In genomic region chr5:143094610-143095009, GRCh38 we compare ENCODE assay signal across 7 cellular contexts.
DNase-seq lines count a peak whose midpoint lies in the region; ATAC-seq, FAIRE-seq and TF ChIP-seq lines count a peak whose summit lies in the region.
"Not testable (repeated sequence)": the region's sequence is repeated elsewhere in the genome, so short reads cannot be mapped to it uniquely, and the experiment has no call there.

No MANE protein-coding gene starts in this region.

- not testable (repeated sequence) for H3K9me2 ChIP-seq in HCT116 (ENCODE audit: insufficient read depth)

- not testable (repeated sequence) for H2AFZ ChIP-seq in HCT116 (ENCODE audit: low read depth, low read length, poor library complexity, severe bottlenecking); GM12878 (ENCODE audit: control insufficient read depth, low read depth, low read length)
- peak overlapping the region; percentile 34 for H2AFZ ChIP-seq in smooth muscle cell (ENCODE audit: low read depth)

- not testable (repeated sequence) for H3K4me1 ChIP-seq in HCT116 (ENCODE audit: control insufficient read depth in 1 of 2, insufficient read depth in 2 of 2, low read length in 2 of 2); GM12878 (ENCODE audit: control insufficient read depth, insufficient read depth, low read length)
- peaks cover 20% of the 10 kb centered on the region for H3K4me1 ChIP-seq in smooth muscle cell (ENCODE audit: low read depth)

- H3K4me3 Mint-ChIP-seq in activated CD8-positive, alpha-beta T cell treated with anti-CD3 and anti-CD28 coated beads, Interleukin-2, amount 10 ng/mL, durations not matched to agents 7 days and 5 days, result not testable (repeated sequence)

- H3K27me3 Mint-ChIP-seq in activated CD8-positive, alpha-beta T cell treated with anti-CD3 and anti-CD28 coated beads, Interleukin-2, amount 10 ng/mL, durations not matched to agents 7 days and 5 days (ENCODE audit: low read depth), result not testable (repeated sequence)

- H3K36me3 ChIP-seq in HCT116 (ENCODE audit: control insufficient read depth in 1 of 2, insufficient read depth in 2 of 2, low read length in 2 of 2); GM12878 (ENCODE audit: control insufficient read depth in 2 of 2, insufficient read depth in 2 of 2, low read length in 1 of 2); smooth muscle cell (ENCODE audit: low read depth): not testable (repeated sequence)

- not testable (repeated sequence) for H3K4me3 ChIP-seq in HCT116 (replicated peaks in 1 of 2; ENCODE audit: low read depth in 1 of 2, low read length in 2 of 2)
- H3K4me3 ChIP-seq in GM12878 (0 out of 2 replicates have a peak overlapping the region, but pooled peaks have one; percentile 54), smooth muscle cell (peak overlapping the region; percentile 32)

- not testable (repeated sequence) for TF ChIP-seq EP300 in GM12878 (IDR thresholded peaks at IDR 0.05; ENCODE audit: borderline replicate concordance in 1 of 2, control insufficient read depth in 1 of 2, low read depth in 2 of 2, low read length in 2 of 2)

- H3K9me3 Mint-ChIP-seq in activated CD8-positive, alpha-beta T cell treated with anti-CD3 and anti-CD28 coated beads, Interleukin-2, amount 10 ng/mL, durations not matched to agents 7 days and 5 days (ENCODE audit: insufficient read depth), result not testable (repeated sequence)

- WGBS in GM12878 (ENCODE audit: insufficient coverage, insufficient replicate concordance, low lambda C conversion rate, missing lambda C conversion rate), result 64% methylated on average over 3 of the region's 3 CpGs
- 51% methylated on average over 3 of the region's 3 CpGs for WGBS in smooth muscle cell (ENCODE audit: low lambda C conversion rate)

- not testable (repeated sequence) for TF ChIP-seq RAD21 in HCT116 (IDR thresholded peaks at IDR 0.05; ENCODE audit: low read depth); GM12878 (IDR thresholded peaks at IDR 0.05; ENCODE audit: insufficient read depth, low read depth, low read length)

- not testable (repeated sequence) for TF ChIP-seq POLR2A in HCT116 (IDR thresholded peaks at IDR 0.05; ENCODE audit: borderline replicate concordance, extremely low read depth, insufficient read depth, insufficient read length); GM12878 (IDR thresholded peaks at IDR 0.05; ENCODE audit: low read depth, low read length)

- H3K36me3 Mint-ChIP-seq in activated CD8-positive, alpha-beta T cell treated with anti-CD3 and anti-CD28 coated beads, Interleukin-2, amount 10 ng/mL, durations not matched to agents 7 days and 5 days (ENCODE audit: low read depth), result not testable (repeated sequence)

- H3K27ac ChIP-seq in HCT116 (ENCODE audit: low read depth, low read length); GM12878 (ENCODE audit: control insufficient read depth, insufficient read depth): not testable (repeated sequence)
- H3K27ac ChIP-seq in epithelial cell of prostate, result peak overlapping the region; percentile 22
- H3K27ac ChIP-seq in smooth muscle cell (ENCODE audit: low read depth), result peak overlapping the region; percentile 86

- not testable (repeated sequence) for H3K79me2 ChIP-seq in HCT116 (ENCODE audit: insufficient read depth, low read length); GM12878 (ENCODE audit: control insufficient read depth, insufficient read depth, low read length); smooth muscle cell (ENCODE audit: low read depth)

- intact Hi-C loops in HCT116 (cut with micrococcal nuclease); GM12878 (cut with micrococcal nuclease; ENCODE audit: unreplicated experiment): not testable (repeated sequence)

- H3K27me3 ChIP-seq in HCT116 (ENCODE audit: insufficient read depth, low read length); GM12878 (replicated peaks in 1 of 2; ENCODE audit: control insufficient read depth in 2 of 2, insufficient read depth in 2 of 2, low read length in 1 of 2); smooth muscle cell (ENCODE audit: low read depth): not testable (repeated sequence)

- ATAC-seq in HCT116, result 0 out of 2 replicates have a peak, but pooled peaks have one; percentile 22
- ATAC-seq in activated CD8-positive, alpha-beta T cell treated with anti-CD3 and anti-CD28 coated beads, Interleukin-2, amount 10 ng/mL, durations not matched to agents 7 days and 5 days, result not testable (repeated sequence)
- ATAC-seq in GM12878, result peak; percentile 36

- DNase-seq in HCT116 (ENCODE audit: low read depth, low spot score); activated CD8-positive, alpha-beta T cell treated with anti-CD3 and anti-CD28 coated beads, Interleukin-2, amount 10 ng/mL, durations not matched to agents 7 days and 5 days; GM12878 (ENCODE audit: low read depth, low spot score); smooth muscle cell (lab: John Stamatoyannopoulos, UW; ENCODE audit: unreplicated experiment): not testable (repeated sequence)
- DNase-seq in NCI-H226 (peak; percentile 17), epithelial cell of prostate (ENCODE audit: low read depth, low spot score) (peak; percentile 18), kidney tubule cell (ENCODE audit: low spot score) (peak; percentile 60)

- not testable (repeated sequence) for H3K9me3 ChIP-seq in HCT116 (ENCODE audit: control insufficient read depth in 1 of 2, insufficient read depth in 1 of 2, low read depth in 1 of 2, low read length in 2 of 2); GM12878 (replicated peaks; ENCODE audit: control insufficient read depth, insufficient read depth, low read length); smooth muscle cell (replicated peaks; ENCODE audit: low read depth)

- CTCF ChIA-PET in HCT116 (lab: Charles Lee); activated CD8-positive, alpha-beta T cell treated with anti-CD3 and anti-CD28 coated beads, Interleukin-2, amount 10 ng/mL, durations not matched to agents 7 days and 5 days (lab: Charles Lee): not testable (repeated sequence)
- CTCF ChIA-PET in GM12878 (lab: Yijun Ruan, JAX), result interaction anchor here (0.9 to 1.5 kb wide), 5 partner anchors 17 to 85 kb away, joined by 3 to 4 read pairs (median 3); no protein-coding TSS in a partner anchor

- BruUV-seq in HCT116 (replicated peaks; lab: Mats Ljungman, UMichigan); GM12878 (replicated peaks; lab: Mats Ljungman, UMichigan): not testable (repeated sequence)

- in situ Hi-C loops in GM12878 (cut with MboI), result not testable (repeated sequence)

- not testable (repeated sequence) for TF ChIP-seq CTCF in HCT116 (IDR thresholded peaks at IDR 0.05 in 2 of 3, conservative IDR thresholded peaks at IDR 0.05 in 1 of 3; ENCODE audit: borderline replicate concordance in 1 of 3, insufficient read depth in 1 of 3, low read depth in 2 of 3, low read length in 2 of 3); GM12878 (IDR thresholded peaks at IDR 0.05 in 2 of 3, conservative IDR thresholded peaks at IDR 0.05 in 1 of 3; ENCODE audit: control insufficient read depth in 2 of 3, extremely low read depth in 1 of 3, insufficient read depth in 1 of 3, low read depth in 3 of 3, low read length in 3 of 3); smooth muscle cell (IDR thresholded peaks at IDR 0.05; ENCODE audit: borderline replicate concordance, insufficient read depth, poor library complexity, severe bottlenecking)

- H3K27ac Mint-ChIP-seq in activated CD8-positive, alpha-beta T cell treated with anti-CD3 and anti-CD28 coated beads, Interleukin-2, amount 10 ng/mL, durations not matched to agents 7 days and 5 days, result peak overlapping the region; percentile 17

- not testable (repeated sequence) for FAIRE-seq in GM12878 (lab: Jason Lieb, UNC)

- H3K4me1 Mint-ChIP-seq in activated CD8-positive, alpha-beta T cell treated with anti-CD3 and anti-CD28 coated beads, Interleukin-2, amount 10 ng/mL, durations not matched to agents 7 days and 5 days (ENCODE audit: low read depth), result not testable (repeated sequence)

- not testable (repeated sequence) for H4K20me1 ChIP-seq in HCT116 (ENCODE audit: insufficient read depth); GM12878 (ENCODE audit: control insufficient read depth, insufficient read depth); smooth muscle cell (ENCODE audit: low read depth)

- H3K9ac ChIP-seq in HCT116 (ENCODE audit: low read length); GM12878 (ENCODE audit: control insufficient read depth, insufficient read depth, low read length): not testable (repeated sequence)
- H3K9ac ChIP-seq in smooth muscle cell (ENCODE audit: low read depth), result peak overlapping the region; percentile 66

- POLR2A ChIA-PET in HCT116 (lab: Charles Lee); activated CD8-positive, alpha-beta T cell treated with anti-CD3 and anti-CD28 coated beads, Interleukin-2, amount 10 ng/mL, durations not matched to agents 7 days and 5 days (lab: Charles Lee): not testable (repeated sequence)
- POLR2A ChIA-PET in GM12878 (lab: Charles Lee), result interaction anchor here (0.5 kb wide), 1 partner anchor 74 kb away, joined by 5 read pairs; no protein-coding TSS in a partner anchor

- H3K4me2 ChIP-seq in HCT116 (ENCODE audit: low read length); GM12878 (ENCODE audit: control insufficient read depth, insufficient read depth): not testable (repeated sequence)
- peak overlapping the region; percentile 75 for H3K4me2 ChIP-seq in smooth muscle cell

- SMC1A ChIA-PET in GM12878 (lab: Charles Lee; ENCODE audit: uncharacterized antibody, unreplicated experiment), result interaction anchor here (0.6 to 20.0 kb wide), 10 partner anchors 9 to 646 kb away, joined by 3 to 271 read pairs (median 4); no protein-coding TSS in a partner anchor

- RAD21 ChIA-PET in HCT116 (lab: Charles Lee; ENCODE audit: low non-redundant PET in 1 of 2, low total read pairs in 2 of 2, uncharacterized antibody in 2 of 2, unreplicated experiment in 2 of 2), result not testable (repeated sequence)
- RAD21 ChIA-PET in GM12878 (lab: Charles Lee; ENCODE audit: unreplicated experiment), result interaction anchor here (1.1 to 2.3 kb wide), 3 partner anchors 37 to 92 kb away, joined by 3 to 15 read pairs (median 8); no protein-coding TSS in a partner anchor

- not testable (repeated sequence) for H3F3A ChIP-seq in smooth muscle cell (ENCODE audit: low read depth)

TF ChIP-seq in HCT116, 20 proteins besides CTCF, POLR2A, EP300 and RAD21 (continues in another document):
- TF ChIP-seq FOSL1 (IDR thresholded peaks at IDR 0.05; ENCODE audit: low read depth) (peak; percentile 51), CBX3 (IDR thresholded peaks at IDR 0.05; ENCODE audit: low read depth) (peak; percentile 55; the same call in 1 of the 2 replicates)

TF ChIP-seq in GM12878, 131 proteins besides CTCF, POLR2A, EP300 and RAD21:
- peak; percentile 13; the same call in 1 of the 2 replicates for TF ChIP-seq JUNB (IDR thresholded peaks at IDR 0.05)
TF ChIP-seq in GM12878: peak in this region for 1; not testable (repeated sequence) for 130.
